ENCODE assay signal across 24 cellular contexts in genomic region chr22:49565516-49565855, GRCh38.
DNase-seq lines count a peak whose midpoint lies in the region; ATAC-seq and TF ChIP-seq lines count a peak whose summit lies in the region.
"Had no signal": no experiment of that assay in that cellular context is flagged by ENCODE, and none has a peak within 500 bp of the region (broad histone marks: within the 10 kb centered on the region; RNA-seq: fewer than 3 reads in every experiment).

No MANE protein-coding gene starts in this region.

- H3K36me3 ChIP-seq in spleen = peaks cover 0 to 11% (median 0%) of the 10 kb centered on the region in 6 donors
- H3K36me3 ChIP-seq in SJCRH30 = no peaks in the 10 kb centered on the region
- H3K36me3 ChIP-seq: BLaER1, Peyer's patch had no signal

- TF ChIP-seq CTCF in coronary artery (IDR thresholded peaks at IDR 0.05) (no peak), spleen (IDR thresholded peaks at IDR 0.05 in 8 of 11, conservative IDR thresholded peaks at IDR 0.05 in 3 of 11) (no peak)

- H3K27ac ChIP-seq in coronary artery (no peak overlapping the region), spleen (no peak overlapping the region), SJCRH30 (no peak overlapping the region), substantia nigra (ENCODE audit: low read depth, low read length, poor library complexity, severe bottlenecking) (no peak overlapping the region)
- H3K27ac ChIP-seq: BLaER1, GM23248, Peyer's patch had no signal

- no peaks in the 10 kb centered on the region for H3K27me3 ChIP-seq in spleen (replicated peaks in 1 of 7)
- H3K27me3 ChIP-seq in SJCRH30 = peaks cover 59% of the 10 kb centered on the region
- H3K27me3 ChIP-seq: BLaER1, Peyer's patch had no signal

- no peak overlapping the region for H3K4me3 ChIP-seq in coronary artery
- no peak overlapping the region for H3K4me3 ChIP-seq in spleen
- H3K4me3 ChIP-seq in SJCRH30 = no peak overlapping the region
- H3K4me3 ChIP-seq: BLaER1, GM23248, Peyer's patch had no signal

- peaks cover 0 to 29% (median 12%) of the 10 kb centered on the region in 6 donors for H3K4me1 ChIP-seq in spleen
- no peaks in the 10 kb centered on the region for H3K4me1 ChIP-seq in SJCRH30
- H3K4me1 ChIP-seq: BLaER1, Peyer's patch had no signal

- H3K9me3 Mint-ChIP-seq in activated naive CD8-positive, alpha-beta T cell treated with anti-CD3 and anti-CD28 coated beads, Interleukin-2, amount 10 ng/mL, durations not matched to agents 7 days and 5 days = no peaks in the 10 kb centered on the region
- H3K9me3 Mint-ChIP-seq in activated naive CD8-positive, alpha-beta T cell treated with anti-CD3 and anti-CD28 coated beads for 36 hours = peaks cover 6% of the 10 kb centered on the region

- no peak for TF ChIP-seq POLR2A in spleen (IDR thresholded peaks at IDR 0.05)

- H3K4me1 Mint-ChIP-seq in activated naive CD8-positive, alpha-beta T cell treated with anti-CD3 and anti-CD28 coated beads, Interleukin-2, amount 10 ng/mL, durations not matched to agents 7 days and 5 days = no peaks in the 10 kb centered on the region
- H3K4me1 Mint-ChIP-seq in activated naive CD8-positive, alpha-beta T cell treated with anti-CD3 and anti-CD28 coated beads for 36 hours = no peaks in the 10 kb centered on the region

- H3K4me3 Mint-ChIP-seq in activated naive CD8-positive, alpha-beta T cell treated with anti-CD3 and anti-CD28 coated beads, Interleukin-2, amount 10 ng/mL, durations not matched to agents 7 days and 5 days = no peak overlapping the region
- H3K4me3 Mint-ChIP-seq in activated naive CD8-positive, alpha-beta T cell treated with anti-CD3 and anti-CD28 coated beads for 36 hours = no peak overlapping the region
- H3K4me3 Mint-ChIP-seq: CD4-positive, CD25-positive, alpha-beta regulatory T cell had no signal

- intact Hi-C loops in spleen (cut with DNase I; ENCODE audit: low total_unique reads) = loop anchor here (5.0 kb wide), 1 partner anchor 193 kb away; no protein-coding TSS in a partner anchor

- WGBS in spleen, 5 donors = 66 to 91% (median 76%) methylated on average over 5 to 6 of the region's 6 CpGs

- no peaks in the 10 kb centered on the region for H3K27me3 Mint-ChIP-seq in activated naive CD8-positive, alpha-beta T cell treated with anti-CD3 and anti-CD28 coated beads, Interleukin-2, amount 10 ng/mL, durations not matched to agents 7 days and 5 days
- no peaks in the 10 kb centered on the region for H3K27me3 Mint-ChIP-seq in activated naive CD8-positive, alpha-beta T cell treated with anti-CD3 and anti-CD28 coated beads for 36 hours
- H3K27me3 Mint-ChIP-seq: CD4-positive, CD25-positive, alpha-beta regulatory T cell had no signal

- no peak for ATAC-seq in activated naive CD8-positive, alpha-beta T cell treated with anti-CD3 and anti-CD28 coated beads, Interleukin-2, amount 10 ng/mL, durations not matched to agents 7 days and 5 days (ENCODE audit: low read depth)
- ATAC-seq: HCT116 had no signal

- H3K9me3 ChIP-seq in spleen = peaks cover 0 to 4% (median 0%) of the 10 kb centered on the region in 8 donors
- H3K9me3 ChIP-seq in SJCRH30 (replicated peaks) = no peaks in the 10 kb centered on the region
- H3K9me3 ChIP-seq: BLaER1, Peyer's patch, SK-N-SH had no signal

- peak; percentile 4 for DNase-seq in activated naive CD8-positive, alpha-beta T cell treated with anti-CD3 and anti-CD28 coated beads, Interleukin-2, amount 10 ng/mL, durations not matched to agents 7 days and 5 days
- DNase-seq in activated naive CD8-positive, alpha-beta T cell treated with anti-CD3 and anti-CD28 coated beads for 36 hours = no peak
- DNase-seq in coronary artery (ENCODE audit: low spot score) (peak; percentile 40), mesenteric fat pad (ENCODE audit: low spot score) (peak; percentile 72), spleen (peak; percentile 36), SJCRH30 (no peak), NOMO-1 (lab: John Stamatoyannopoulos, UW; ENCODE audit: unreplicated experiment in 2 of 2) (no peak), substantia nigra (lab: John Stamatoyannopoulos, UW) (no peak)
- DNase-seq: CD4-positive, CD25-positive, alpha-beta regulatory T cell; DMS153; GM23248; KBM-7; MV-4-11; NCI-H1105; NCI-H146; NCI-H1930; NCI-H2107; NCI-H69; OCI-M1; SIG-M5; SK-N-SH had no signal

- no peaks in the 10 kb centered on the region for H3K36me3 Mint-ChIP-seq in activated naive CD8-positive, alpha-beta T cell treated with anti-CD3 and anti-CD28 coated beads, Interleukin-2, amount 10 ng/mL, durations not matched to agents 7 days and 5 days
- peaks cover 6% of the 10 kb centered on the region for H3K36me3 Mint-ChIP-seq in activated naive CD8-positive, alpha-beta T cell treated with anti-CD3 and anti-CD28 coated beads for 36 hours
- H3K36me3 Mint-ChIP-seq: CD4-positive, CD25-positive, alpha-beta regulatory T cell had no signal

- POLR2A ChIA-PET in activated naive CD8-positive, alpha-beta T cell treated with anti-CD3 and anti-CD28 coated beads, Interleukin-2, amount 10 ng/mL, durations not matched to agents 7 days and 5 days (lab: Charles Lee) = no interaction called here

- no peak overlapping the region for H3K27ac Mint-ChIP-seq in activated naive CD8-positive, alpha-beta T cell treated with anti-CD3 and anti-CD28 coated beads, Interleukin-2, amount 10 ng/mL, durations not matched to agents 7 days and 5 days
- H3K27ac Mint-ChIP-seq in activated naive CD8-positive, alpha-beta T cell treated with anti-CD3 and anti-CD28 coated beads for 36 hours = no peak overlapping the region
- H3K27ac Mint-ChIP-seq: CD4-positive, CD25-positive, alpha-beta regulatory T cell had no signal

Comparison
In these comparisons a context has a peak if more than half of its experiments do, and no peak if none do; other contexts are left out.
1. DNase-seq: peak in activated naive CD8-positive, alpha-beta T cell treated with anti-CD3 and anti-CD28 coated beads, Interleukin-2, amount 10 ng/mL, durations not matched to agents 7 days and 5 days (single experiment), coronary artery (single experiment), mesenteric fat pad (single experiment) and spleen (single experiment); none in activated naive CD8-positive, alpha-beta T cell treated with anti-CD3 and anti-CD28 coated beads for 36 hours (single experiment), SJCRH30 (0 of 2), NOMO-1 (0 of 2) and substantia nigra (0 of 49).